Comparison of ENCODE assay signal across 1 cellular context in the genomic region with DNA sequence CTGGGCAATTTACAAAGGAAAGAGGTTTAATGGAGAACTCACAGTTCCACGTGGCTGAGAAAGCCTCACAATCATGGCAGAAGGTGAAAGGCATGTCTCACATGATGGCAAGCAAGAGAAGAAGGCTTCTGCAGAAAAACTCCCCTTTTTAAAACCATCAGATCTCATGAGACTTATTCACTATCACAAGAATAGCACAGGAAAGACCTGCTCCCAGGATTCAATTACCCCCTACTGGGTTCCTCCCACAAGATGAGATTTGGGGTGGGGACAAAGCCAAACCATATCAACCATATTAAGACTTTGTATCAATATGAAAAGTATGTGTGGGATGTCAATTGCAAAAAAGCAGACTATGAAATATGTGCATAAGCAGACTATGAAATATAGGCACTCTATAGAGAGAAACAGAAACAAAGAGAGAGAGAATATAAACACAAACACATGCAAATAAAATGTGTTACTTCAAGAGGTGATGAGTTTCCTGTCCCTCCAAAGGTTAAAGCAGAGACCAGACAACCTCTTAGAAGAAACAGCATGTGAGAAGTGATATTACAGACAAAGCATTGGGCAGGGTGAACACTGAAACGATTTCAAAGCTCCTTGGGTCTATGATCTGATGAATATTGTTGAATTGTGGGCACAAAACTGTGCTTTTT.
TF ChIP-seq lines count a peak whose summit lies in the region.

No MANE protein-coding gene starts in this region.

TF ChIP-seq in IMR-90, 13 proteins besides CTCF, POLR2A, EP300 and RAD21:
- no peak for TF ChIP-seq CHD1 (IDR thresholded peaks at IDR 0.05; ENCODE audit: low read depth, low read length)
- TF ChIP-seq RCOR1 (IDR thresholded peaks at IDR 0.05; ENCODE audit: insufficient replicate concordance, low read length): no peak
